Comparison of ENCODE assay signal across 8 cellular contexts in the genomic region with DNA sequence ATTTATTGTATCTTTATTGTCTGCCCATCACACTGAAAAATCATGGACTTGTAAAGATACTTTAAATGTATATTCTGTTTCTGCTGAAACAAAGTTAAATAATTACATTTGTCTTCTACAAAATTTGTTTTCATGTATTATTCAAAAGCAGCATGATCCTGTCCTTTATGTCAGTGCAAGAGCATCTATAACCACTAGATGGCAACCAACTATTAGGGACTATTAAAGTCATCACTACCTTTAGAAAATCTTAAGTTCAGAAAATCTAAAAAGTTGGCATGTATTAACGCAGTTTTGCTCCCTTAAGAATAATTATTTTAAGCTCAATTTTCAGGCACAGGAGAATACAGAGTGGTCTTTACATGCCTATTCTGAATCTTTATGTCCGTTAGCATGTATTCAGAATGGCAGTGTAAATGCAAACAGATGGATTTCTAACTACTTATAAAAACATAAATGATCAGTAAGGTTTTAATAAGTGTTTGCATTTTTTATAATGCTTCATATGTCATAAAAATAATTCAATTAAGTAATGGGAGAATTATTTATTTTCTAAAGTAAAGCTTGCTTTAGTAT. TPM values are rescaled to one million over a fixed set of nuclear protein-coding genes. Genes with fewer than 3 reads are reported as not detected.
A peak's percentile ranks its signal among the peaks of the same experiment; 100 is the strongest.
DNase-seq lines count a peak whose midpoint lies in the region; ATAC-seq, FAIRE-seq and TF ChIP-seq lines count a peak whose summit lies in the region.

No MANE protein-coding gene starts in this region.

- ATAC-seq in GM18508 (IDR thresholded peaks at IDR 0.05; ENCODE audit: insufficient read depth, unreplicated experiment) (peak; percentile 46), HG02943 (IDR thresholded peaks at IDR 0.05; ENCODE audit: low read depth, unreplicated experiment) (peak; percentile 75), omental fat pad (ENCODE audit: low FRiP score) (no peak)

- DNase-seq in BJ (ENCODE audit: low read depth): no peak
- DNase-seq in NCI-H2196 treated with DMSO at 0.1 percent for 48 hours (lab: John Stamatoyannopoulos, UW; ENCODE audit: unreplicated experiment): peak; percentile 12
- DNase-seq in brain microvascular endothelial cell: no peak
- DNase-seq in kidney: no peak
- DNase-seq in uterus: no peak
- DNase-seq in omental fat pad (ENCODE audit: low spot score): no peak

- no peak overlapping the region for H3K4me3 ChIP-seq in BJ (ENCODE audit: low read depth, low read length)
- H3K4me3 ChIP-seq in brain microvascular endothelial cell (ENCODE audit: low read depth, low read length): no peak overlapping the region
- no peak overlapping the region for H3K4me3 ChIP-seq in kidney (ENCODE audit: low read length in 2 of 2)
- H3K4me3 ChIP-seq in uterus: no peak overlapping the region

- POLR2A ChIA-PET in BJ (lab: Charles Lee): no interaction called here

- H3K9ac ChIP-seq in kidney (ENCODE audit: low read length in 2 of 2): no peak overlapping the region

- CTCF ChIA-PET in BJ (lab: Yijun Ruan, JAX): interaction anchor here (0.6 to 2.9 kb wide), 13 partner anchors 9 to 280 kb away, joined by 3 to 22 read pairs (median 6); no protein-coding TSS in a partner anchor

- in situ Hi-C loops in brain microvascular endothelial cell (cut with HindIII; ENCODE audit: low pct_ligation_motif_present, low sequenced_read_pairs): no loop called here

- TF ChIP-seq POLR2A in uterus (IDR thresholded peaks at IDR 0.05): no peak

- H3K27ac ChIP-seq in brain microvascular endothelial cell (no peak overlapping the region), kidney (ENCODE audit: low read depth in 2 of 2, low read length in 2 of 2) (no peak overlapping the region), uterus (peak overlapping the region in 1 of 2 donors; percentile 6)

- peaks cover 2% of the 10 kb centered on the region for H3K36me3 ChIP-seq in BJ (ENCODE audit: control insufficient read depth, insufficient read depth, low read length)
- H3K36me3 ChIP-seq in brain microvascular endothelial cell (replicated peaks): peaks cover 7% of the 10 kb centered on the region
- H3K36me3 ChIP-seq in kidney (ENCODE audit: control insufficient read depth in 1 of 2, insufficient read depth in 2 of 2, low read length in 2 of 2): peaks cover under 1 to 6% of the 10 kb centered on the region in 2 donors
- H3K36me3 ChIP-seq in uterus: no peaks in the 10 kb centered on the region

- peak; percentile 76 for TF ChIP-seq CTCF in BJ (IDR thresholded peaks at IDR 0.05; ENCODE audit: insufficient read depth, low read depth, low read length)
- peak; percentile 67 for TF ChIP-seq CTCF in brain microvascular endothelial cell (IDR thresholded peaks at IDR 0.05; ENCODE audit: low read depth, low read length, missing control alignments)
- TF ChIP-seq CTCF in kidney (IDR thresholded peaks at IDR 0.05; ENCODE audit: borderline replicate concordance, extremely low read depth, insufficient read depth): peak; percentile 61
- peak; percentile 69 to 78 (median 76) for TF ChIP-seq CTCF in uterus (IDR thresholded peaks at IDR 0.05)
- TF ChIP-seq CTCF in omental fat pad (IDR thresholded peaks at IDR 0.05): peak in 1 of 3 donors; percentile 47

- H3K4me1 ChIP-seq in kidney (ENCODE audit: control insufficient read depth in 1 of 2, insufficient read depth in 1 of 2, low read depth in 1 of 2, low read length in 2 of 2) (peaks cover 5 to 8% of the 10 kb centered on the region in 2 donors), uterus (peaks cover 0 to 3% of the 10 kb centered on the region in 2 donors)

- H3K9me3 ChIP-seq in kidney (ENCODE audit: control insufficient read depth in 1 of 2, low read length in 2 of 2) (no peaks in the 10 kb centered on the region), uterus (no peaks in the 10 kb centered on the region)

- no peaks in the 10 kb centered on the region for H3K27me3 ChIP-seq in BJ (ENCODE audit: control insufficient read depth, insufficient read depth, low read length)
- H3K27me3 ChIP-seq in brain microvascular endothelial cell (replicated peaks): no peaks in the 10 kb centered on the region
- H3K27me3 ChIP-seq in uterus: no peaks in the 10 kb centered on the region

- peak; percentile 88 for FAIRE-seq in kidney (lab: Jason Lieb, UNC)

- intact Hi-C loops in kidney (cut with DNase I) (no loop called here), uterus (cut with DNase I; ENCODE audit: low total_unique reads) (no loop called here)

RNA-seq across cellular contexts. Expression of a gene that starts 17.8 kb away (rescaled TPM):
- 11.4 and 38.1 TPM in 2 replicates for polyA plus RNA-seq in BJ (2011; rRNA removed)
- polyA minus RNA-seq in BJ (2011; rRNA and poly(A)+ RNA removed): 15.0 and 19.6 TPM in 2 replicates
- 101 TPM for total RNA-seq in kidney
- polyA plus RNA-seq in kidney (ENCODE audit: insufficient read depth, low read depth, low replicate concordance): 51.0 TPM
- 100 to 1,000 TPM in 2 of 4 donors, 10 to 100 TPM in 2; 71.0 to 194 (median 125) TPM for total RNA-seq in uterus
- 10 to 100 TPM; 45.2 to 84.3 (median 58.4) TPM for total RNA-seq in omental fat pad

RNA-seq across cellular contexts. Expression of a gene that starts 23.2 kb away (rescaled TPM):
- polyA plus RNA-seq in BJ (2011; rRNA removed): 133 and 214 TPM in 2 replicates
- 16.5 and 24.3 TPM in 2 replicates for polyA minus RNA-seq in BJ (2011; rRNA and poly(A)+ RNA removed)
- 315 TPM for total RNA-seq in kidney
- polyA plus RNA-seq in kidney (ENCODE audit: insufficient read depth, low read depth, low replicate concordance): 812 TPM
- total RNA-seq in uterus: 1,000 to 10,000 TPM in 1 of 4 donors, 100 to 1,000 TPM in 2, 10 to 100 TPM in 1; 58.5 to 1,788 (median 211) TPM
- 100 to 1,000 TPM; 171 to 310 (median 221) TPM for total RNA-seq in omental fat pad
